In the genomic region with DNA sequence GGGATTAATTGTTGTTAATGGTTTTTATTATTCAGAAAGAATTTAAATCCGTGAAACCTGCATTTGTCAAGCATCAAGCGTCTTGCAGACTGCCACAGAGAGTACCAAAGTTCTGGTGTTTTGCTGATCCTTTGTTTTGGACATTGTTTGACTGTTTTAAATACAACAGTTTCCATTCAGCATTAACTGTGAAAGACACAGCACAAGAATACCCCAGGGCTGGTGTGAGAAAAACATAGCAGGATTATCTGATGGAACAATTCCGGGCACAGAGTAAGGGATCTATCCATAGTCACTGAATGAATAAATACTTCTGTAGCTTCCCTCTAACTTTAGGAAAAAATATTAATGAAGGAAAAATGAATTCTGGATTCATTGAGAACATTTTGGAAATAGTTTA, we compare ENCODE assay signal across 28 cellular contexts.
"Had no signal": no experiment of that assay in that cellular context is flagged by ENCODE, and none has a peak within 500 bp of the region (broad histone marks: within the 10 kb centered on the region; RNA-seq: fewer than 3 reads in every experiment).

No MANE protein-coding gene starts in this region.

- H3K27me3 Mint-ChIP-seq: activated CD4-positive, alpha-beta memory T cell treated with anti-CD3 and anti-CD28 coated beads, Interleukin-2, amount 10 ng/mL, durations not matched to agents 7 days and 5 days; activated CD4-positive, alpha-beta T cell treated with anti-CD3 and anti-CD28 coated beads, Interleukin-2, amount 10 ng/mL, durations not matched to agents 7 days and 5 days; activated T-cell treated with anti-CD3 and anti-CD28 coated beads, Interleukin-2, amount 50 U/mL, for 24 hours; effector memory CD8-positive, alpha-beta T cell; naive thymus-derived CD4-positive, alpha-beta T cell; stimulated activated naive CD8-positive, alpha-beta T cell treated with anti-CD3 and anti-CD28 coated beads, Interleukin-15, Interleukin-2, amounts not matched to agents 100 ng/mL and 50 ng/mL, for 24 hours had no signal

- H3K9me3 ChIP-seq: sigmoid colon, thyroid gland, upper lobe of left lung, vagina had no signal

- H3K36me3 Mint-ChIP-seq: mesothelial cell of epicardium; stimulated activated effector memory CD8-positive, alpha-beta T cell treated with anti-CD3 and anti-CD28 coated beads, Interleukin-12 subunit alpha, Interleukin-12 subunit beta, amount 100 ng/mL, for 72 hours had no signal

- H3K4me1 ChIP-seq: sigmoid colon, thyroid gland, vagina had no signal

- H3K27ac Mint-ChIP-seq: activated CD4-positive, alpha-beta memory T cell treated with anti-CD3 and anti-CD28 coated beads, Interleukin-2, amount 10 ng/mL, durations not matched to agents 7 days and 5 days; activated CD4-positive, alpha-beta T cell treated with anti-CD3 and anti-CD28 coated beads, Interleukin-2, amount 10 ng/mL, durations not matched to agents 7 days and 5 days; activated T-cell treated with anti-CD3 and anti-CD28 coated beads, Interleukin-2, amount 50 U/mL, for 24 hours; mesothelial cell of epicardium; stimulated activated effector memory CD8-positive, alpha-beta T cell treated with anti-CD3 and anti-CD28 coated beads, Interleukin-12 subunit alpha, Interleukin-12 subunit beta, amount 100 ng/mL, for 72 hours; stimulated activated naive CD8-positive, alpha-beta T cell treated with anti-CD3 and anti-CD28 coated beads, Interleukin-15, Interleukin-2, amounts not matched to agents 100 ng/mL and 50 ng/mL, for 24 hours; WTC11 had no signal

- ATAC-seq: effector memory CD8-positive, alpha-beta T cell; gastroesophageal sphincter; left lobe of liver; naive thymus-derived CD4-positive, alpha-beta T cell; stimulated activated effector memory CD8-positive, alpha-beta T cell treated with anti-CD3 and anti-CD28 coated beads, Interleukin-12 subunit alpha, Interleukin-12 subunit beta, amount 100 ng/mL, for 72 hours; WTC11 had no signal

- H3K9me3 Mint-ChIP-seq: effector memory CD8-positive, alpha-beta T cell had no signal

- H3K36me3 ChIP-seq: brain microvascular endothelial cell, gastroesophageal sphincter, heart left ventricle, sigmoid colon, thyroid gland, upper lobe of left lung, vagina had no signal

- H3K27me3 ChIP-seq: brain microvascular endothelial cell, gastroesophageal sphincter, heart left ventricle, sigmoid colon, thyroid gland, upper lobe of left lung, vagina had no signal

- H3K4me1 Mint-ChIP-seq: activated CD4-positive, alpha-beta T cell treated with anti-CD3 and anti-CD28 coated beads, Interleukin-2, amount 10 ng/mL, durations not matched to agents 7 days and 5 days had no signal

- H3K4me3 ChIP-seq: gastroesophageal sphincter, heart left ventricle, sigmoid colon, thyroid gland, upper lobe of left lung, vagina had no signal

- H3K27ac ChIP-seq: brain microvascular endothelial cell, thyroid gland, upper lobe of left lung, vagina had no signal

- H3K4me3 Mint-ChIP-seq: activated CD4-positive, alpha-beta memory T cell treated with anti-CD3 and anti-CD28 coated beads, Interleukin-2, amount 10 ng/mL, durations not matched to agents 7 days and 5 days; activated CD4-positive, alpha-beta T cell treated with anti-CD3 and anti-CD28 coated beads, Interleukin-2, amount 10 ng/mL, durations not matched to agents 7 days and 5 days; activated T-cell treated with anti-CD3 and anti-CD28 coated beads, Interleukin-2, amount 50 U/mL, for 24 hours; mesothelial cell of epicardium; naive thymus-derived CD4-positive, alpha-beta T cell; stimulated activated effector memory CD8-positive, alpha-beta T cell treated with anti-CD3 and anti-CD28 coated beads, Interleukin-12 subunit alpha, Interleukin-12 subunit beta, amount 100 ng/mL, for 72 hours; stimulated activated naive CD8-positive, alpha-beta T cell treated with anti-CD3 and anti-CD28 coated beads, Interleukin-15, Interleukin-2, amounts not matched to agents 100 ng/mL and 50 ng/mL, for 24 hours; WTC11 had no signal

- DNase-seq: activated CD4-positive, alpha-beta memory T cell treated with anti-CD3 and anti-CD28 coated beads, Interleukin-2, amount 10 ng/mL, durations not matched to agents 7 days and 5 days; activated CD4-positive, alpha-beta T cell treated with anti-CD3 and anti-CD28 coated beads for 1 hour; activated CD4-positive, alpha-beta T cell treated with anti-CD3 and anti-CD28 coated beads, Interleukin-2, amount 10 ng/mL, durations not matched to agents 7 days and 5 days; activated CD8-positive, alpha-beta memory T cell treated with anti-CD3 and anti-CD28 coated beads, Interleukin-2, amount 50 U/mL, for 48 hours; activated gamma-delta T cell; activated naive CD4-positive, alpha-beta T cell treated with anti-CD3 and anti-CD28 coated beads, Interleukin-2, amount 50 U/mL, for 16 hours; activated T-cell treated with anti-CD3 and anti-CD28 coated beads, Interleukin-2, amount 50 U/mL, for 24 hours; amniotic stem cell; brain microvascular endothelial cell; caudate nucleus; cortex of kidney; effector memory CD8-positive, alpha-beta T cell; heart left ventricle; kidney glomerular epithelial cell; naive thymus-derived CD4-positive, alpha-beta T cell; sigmoid colon; small intestine; stimulated activated CD4-positive, alpha-beta T cell treated with anti-CD3 and anti-CD28 coated beads, Interleukin-4, amount 100 ng/mL, for 24 hours; T-helper 2 cell; thyroid gland; upper lobe of left lung had no signal
